8 cellular contexts compared by ENCODE assay signal in genomic region chr13:49996166-49996915, GRCh38. TPM values are rescaled to one million over a fixed set of nuclear protein-coding genes. Genes with fewer than 3 reads are reported as not detected.
DNase-seq lines count a peak whose midpoint lies in the region; ATAC-seq and TF ChIP-seq lines count a peak whose summit lies in the region.

No MANE protein-coding gene starts in this region.

- peak; percentile 53 for ATAC-seq in HG02970 (IDR thresholded peaks at IDR 0.05; ENCODE audit: low FRiP score, unreplicated experiment)
- ATAC-seq in central memory CD8-positive, alpha-beta T cell (replicated peaks; ENCODE audit: extremely low read depth, poor library complexity, severe bottlenecking) = peak; percentile 51

- H3K27me3 ChIP-seq in kidney epithelial cell (ENCODE audit: control insufficient read depth, insufficient read depth, low read length) = no peaks in the 10 kb centered on the region

- H3K27ac Mint-ChIP-seq in central memory CD8-positive, alpha-beta T cell (ENCODE audit: low read depth) = peak overlapping the region; percentile 71

- H3K9me3 Mint-ChIP-seq in central memory CD8-positive, alpha-beta T cell = no peaks in the 10 kb centered on the region

- DNase-seq in NCI-H524 (lab: John Stamatoyannopoulos, UW) (peak; percentile 38 to 77), NCI-H524 treated with DMSO at 0.1 percent for 48 hours (lab: John Stamatoyannopoulos, UW) (no peak), NCI-H2196 (lab: John Stamatoyannopoulos, UW; ENCODE audit: unreplicated experiment) (peak; percentile 79), kidney epithelial cell (ENCODE audit: low read depth) (peak; percentile 39)
- DNase-seq in activated CD4-positive, CD25-positive, alpha-beta regulatory T cell treated with anti-CD3 and anti-CD28 coated beads, Interleukin-2, amount 50 U/mL, for 72 hours = peak; percentile 89
- DNase-seq in central memory CD8-positive, alpha-beta T cell (ENCODE audit: low spot score in 2 of 2) = peak; percentile 63 to 71
- peak; percentile 69 to 89 (median 80) for DNase-seq in stimulated activated CD4-positive, alpha-beta T cell treated with anti-CD3 and anti-CD28 coated beads, Interleukin-12 subunit alpha, Interleukin-12 subunit beta, amount 100 ng/mL, for 48 hours (ENCODE audit: low read depth in 2 of 3, low spot score in 1 of 3)

- H3K36me3 ChIP-seq in kidney epithelial cell (ENCODE audit: control insufficient read depth, insufficient read depth, low read length) = no peaks in the 10 kb centered on the region

- H3K36me3 Mint-ChIP-seq in central memory CD8-positive, alpha-beta T cell (ENCODE audit: insufficient read depth) = peaks cover 38% of the 10 kb centered on the region

- H3K4me3 Mint-ChIP-seq in central memory CD8-positive, alpha-beta T cell = peak overlapping the region; percentile 75

- TF ChIP-seq CTCF in kidney epithelial cell (IDR thresholded peaks at IDR 0.05; ENCODE audit: insufficient read depth, low read length, poor library complexity, severe bottlenecking) = no peak

- H3K4me3 ChIP-seq in kidney epithelial cell (ENCODE audit: low read depth, low read length) = peak overlapping the region; percentile 70

- no peaks in the 10 kb centered on the region for H3K27me3 Mint-ChIP-seq in central memory CD8-positive, alpha-beta T cell

- peaks cover 20% of the 10 kb centered on the region for H3K4me1 Mint-ChIP-seq in central memory CD8-positive, alpha-beta T cell

RNA-seq across cellular contexts. Expression of gene TRIM13, which starts 0.5 kb away (rescaled TPM):
- 17.2 and 17.5 TPM in 2 replicates for total RNA-seq in kidney epithelial cell

RNA-seq across cellular contexts. Expression of gene KCNRG, which starts 18.9 kb away (rescaled TPM):
- total RNA-seq in kidney epithelial cell = 0.62 TPM in 1 of 2 replicates, not detected in the other
